In genomic region chr17:58002154-58002553, GRCh38 we compare ENCODE assay signal across 14 cellular contexts. TPM values are rescaled to one million over a fixed set of nuclear protein-coding genes. Genes with fewer than 3 reads are reported as not detected.
DNase-seq lines count a peak whose midpoint lies in the region; ATAC-seq and TF ChIP-seq lines count a peak whose summit lies in the region.
"Had no signal": no experiment of that assay in that cellular context is flagged by ENCODE, and none has a peak within 500 bp of the region (broad histone marks: within the 10 kb centered on the region; RNA-seq: fewer than 3 reads in every experiment).

No MANE protein-coding gene starts in this region.

- H3K79me2 ChIP-seq in Karpas-422 (ENCODE audit: low read length) (peaks cover 45% of the 10 kb centered on the region), neural progenitor cell (ENCODE audit: low read depth) (peaks cover 75% of the 10 kb centered on the region)

- peaks cover 70% of the 10 kb centered on the region for H3K4me1 Mint-ChIP-seq in activated CD8-positive, alpha-beta memory T cell treated with anti-CD3 and anti-CD28 coated beads, Interleukin-2, amount 10 ng/mL, durations not matched to agents 7 days and 5 days
- peaks cover 52% of the 10 kb centered on the region for H3K4me1 Mint-ChIP-seq in activated naive CD8-positive, alpha-beta T cell treated with anti-CD3 and anti-CD28 coated beads, Interleukin-2, amount 10 ng/mL, durations not matched to agents 7 days and 5 days
- H3K4me1 Mint-ChIP-seq in neural progenitor cell: peaks cover 54% of the 10 kb centered on the region

- H3K27ac ChIP-seq in Karpas-422 (ENCODE audit: low read length): peak overlapping the region; percentile 46
- peak overlapping the region; percentile 20 for H3K27ac ChIP-seq in neural progenitor cell
- H3K27ac ChIP-seq: colonic mucosa, spleen, testis had no signal

- CTCF ChIA-PET in activated CD8-positive, alpha-beta memory T cell treated with anti-CD3 and anti-CD28 coated beads, Interleukin-2, amount 10 ng/mL, durations not matched to agents 7 days and 5 days (lab: Charles Lee): interaction anchor here (1.3 to 11.7 kb wide), 5 partner anchors 9 to 145 kb away, joined by 4 to 121 read pairs (median 35); partner anchors contain the start of gene VEZF1

- H3K4me2 ChIP-seq in Karpas-422 (ENCODE audit: low read depth, low read length, poor library complexity, severe bottlenecking) (peak overlapping the region; percentile 21), neural progenitor cell (peak overlapping the region; percentile 89)

- H3K27ac Mint-ChIP-seq in activated CD8-positive, alpha-beta memory T cell treated with anti-CD3 and anti-CD28 coated beads, Interleukin-2, amount 10 ng/mL, durations not matched to agents 7 days and 5 days: peak overlapping the region; percentile 1
- peak overlapping the region; percentile 59 for H3K27ac Mint-ChIP-seq in activated naive CD8-positive, alpha-beta T cell treated with anti-CD3 and anti-CD28 coated beads, Interleukin-2, amount 10 ng/mL, durations not matched to agents 7 days and 5 days
- no peak overlapping the region for H3K27ac Mint-ChIP-seq in neural progenitor cell

- H3K36me3 Mint-ChIP-seq in activated CD8-positive, alpha-beta memory T cell treated with anti-CD3 and anti-CD28 coated beads, Interleukin-2, amount 10 ng/mL, durations not matched to agents 7 days and 5 days: peaks cover 78% of the 10 kb centered on the region
- H3K36me3 Mint-ChIP-seq in activated naive CD8-positive, alpha-beta T cell treated with anti-CD3 and anti-CD28 coated beads, Interleukin-2, amount 10 ng/mL, durations not matched to agents 7 days and 5 days: peaks cover 43% of the 10 kb centered on the region
- H3K36me3 Mint-ChIP-seq in neural progenitor cell: peaks cover 39% of the 10 kb centered on the region

- POLR2A ChIA-PET in activated naive CD8-positive, alpha-beta T cell treated with anti-CD3 and anti-CD28 coated beads, Interleukin-2, amount 10 ng/mL, durations not matched to agents 7 days and 5 days (lab: Charles Lee): interaction anchor here (1.8 kb wide), 1 partner anchor 12 kb away, joined by 4 read pairs; no protein-coding TSS in a partner anchor

- H3K9ac ChIP-seq in Karpas-422 (ENCODE audit: low read length) (no peak overlapping the region), neural progenitor cell (no peak overlapping the region)

- ATAC-seq in activated CD8-positive, alpha-beta memory T cell treated with anti-CD3 and anti-CD28 coated beads, Interleukin-2, amount 10 ng/mL, durations not matched to agents 7 days and 5 days: no peak
- ATAC-seq in activated naive CD8-positive, alpha-beta T cell treated with anti-CD3 and anti-CD28 coated beads, Interleukin-2, amount 10 ng/mL, durations not matched to agents 7 days and 5 days (ENCODE audit: low read depth): no peak
- ATAC-seq: Panc1 had no signal

- no peak for TF ChIP-seq CTCF in neural progenitor cell (IDR thresholded peaks at IDR 0.05)

- no peaks in the 10 kb centered on the region for H3K9me2 ChIP-seq in Karpas-422 (replicated peaks; ENCODE audit: insufficient read depth, low read length)

- H3K27me3 ChIP-seq in Karpas-422 (ENCODE audit: low read length) (no peaks in the 10 kb centered on the region), neural progenitor cell (no peaks in the 10 kb centered on the region)
- H3K27me3 ChIP-seq: colonic mucosa, spleen, testis had no signal

- H3K36me3 ChIP-seq in Karpas-422 (ENCODE audit: insufficient read depth, low read length) (peaks cover 88% of the 10 kb centered on the region), neural progenitor cell (peaks cover 31% of the 10 kb centered on the region)

- DNase-seq in activated CD8-positive, alpha-beta memory T cell treated with anti-CD3 and anti-CD28 coated beads, Interleukin-2, amount 10 ng/mL, durations not matched to agents 7 days and 5 days: no peak
- no peak for DNase-seq in activated CD8-positive, alpha-beta memory T cell treated with anti-CD3 and anti-CD28 coated beads for 24 hours
- DNase-seq in Karpas-422 (no peak), neural progenitor cell (ENCODE audit: low spot score) (no peak), RKO (ENCODE audit: low spot score) (no peak), GM19240 (ENCODE audit: insufficient read length, low spot score) (no peak), NCI-H510A (lab: John Stamatoyannopoulos, UW) (no peak)
- DNase-seq in activated naive CD8-positive, alpha-beta T cell treated with anti-CD3 and anti-CD28 coated beads, Interleukin-2, amount 10 ng/mL, durations not matched to agents 7 days and 5 days: no peak
- DNase-seq: colonic mucosa, NCI-H1048, NCI-H2227 treated with DMSO at 0.1 percent for 48 hours, spleen, testis had no signal

- H3K9me3 ChIP-seq in Karpas-422 (ENCODE audit: low read length): no peaks in the 10 kb centered on the region
- no peaks in the 10 kb centered on the region for H3K9me3 ChIP-seq in neural progenitor cell (ENCODE audit: low read depth)
- H3K9me3 ChIP-seq: colonic mucosa, spleen, testis had no signal

- no peaks in the 10 kb centered on the region for H3K27me3 Mint-ChIP-seq in activated CD8-positive, alpha-beta memory T cell treated with anti-CD3 and anti-CD28 coated beads, Interleukin-2, amount 10 ng/mL, durations not matched to agents 7 days and 5 days
- H3K27me3 Mint-ChIP-seq in activated naive CD8-positive, alpha-beta T cell treated with anti-CD3 and anti-CD28 coated beads, Interleukin-2, amount 10 ng/mL, durations not matched to agents 7 days and 5 days: no peaks in the 10 kb centered on the region
- peaks cover 2% of the 10 kb centered on the region for H3K27me3 Mint-ChIP-seq in neural progenitor cell (ENCODE audit: insufficient read depth, low read depth)

- H3K4me3 ChIP-seq in Karpas-422 (ENCODE audit: low read length) (no peak overlapping the region), neural progenitor cell (no peak overlapping the region)
- H3K4me3 ChIP-seq: colonic mucosa, spleen, testis had no signal

- H4K20me1 ChIP-seq in Karpas-422 (ENCODE audit: insufficient read depth, low read depth, low read length) (peaks cover 42% of the 10 kb centered on the region), neural progenitor cell (ENCODE audit: low read depth) (peaks cover 78% of the 10 kb centered on the region)

- H3K4me3 Mint-ChIP-seq in activated CD8-positive, alpha-beta memory T cell treated with anti-CD3 and anti-CD28 coated beads, Interleukin-2, amount 10 ng/mL, durations not matched to agents 7 days and 5 days: no peak overlapping the region
- H3K4me3 Mint-ChIP-seq in activated naive CD8-positive, alpha-beta T cell treated with anti-CD3 and anti-CD28 coated beads, Interleukin-2, amount 10 ng/mL, durations not matched to agents 7 days and 5 days: peak overlapping the region; percentile 2
- no peak overlapping the region for H3K4me3 Mint-ChIP-seq in neural progenitor cell

- H3F3A ChIP-seq in neural progenitor cell (ENCODE audit: low read depth): peaks cover 97% of the 10 kb centered on the region

- H3K9me3 Mint-ChIP-seq in activated CD8-positive, alpha-beta memory T cell treated with anti-CD3 and anti-CD28 coated beads, Interleukin-2, amount 10 ng/mL, durations not matched to agents 7 days and 5 days (ENCODE audit: low read depth): no peaks in the 10 kb centered on the region
- H3K9me3 Mint-ChIP-seq in activated naive CD8-positive, alpha-beta T cell treated with anti-CD3 and anti-CD28 coated beads, Interleukin-2, amount 10 ng/mL, durations not matched to agents 7 days and 5 days: no peaks in the 10 kb centered on the region
- no peaks in the 10 kb centered on the region for H3K9me3 Mint-ChIP-seq in neural progenitor cell

- H2AFZ ChIP-seq in Karpas-422 (ENCODE audit: low read length): no peak overlapping the region
- H2AFZ ChIP-seq in neural progenitor cell (replicated peaks): no peak overlapping the region

- H3K4me1 ChIP-seq in Karpas-422 (ENCODE audit: low read length): peaks cover 73% of the 10 kb centered on the region
- peaks cover 33% of the 10 kb centered on the region for H3K4me1 ChIP-seq in neural progenitor cell

RNA-seq across cellular contexts. Expression of gene SRSF1, which starts 4.9 kb away (rescaled TPM):
- total RNA-seq in activated CD8-positive, alpha-beta memory T cell treated with anti-CD3 and anti-CD28 coated beads, Interleukin-2, amount 10 ng/mL, durations not matched to agents 7 days and 5 days: 100 to 1,000 TPM; 365 to 418 TPM
- total RNA-seq in Karpas-422 (2014; rRNA removed; shearing (Covaris generic); ENCODE audit: low replicate concordance): 347 and 387 TPM in 2 replicates
- total RNA-seq in activated naive CD8-positive, alpha-beta T cell treated with anti-CD3 and anti-CD28 coated beads, Interleukin-2, amount 10 ng/mL, durations not matched to agents 7 days and 5 days: 100 to 1,000 TPM; 314 to 323 TPM
- total RNA-seq in neural progenitor cell (ENCODE audit: low replicate concordance): 436 and 556 TPM in 2 replicates

RNA-seq across cellular contexts. Expression of gene VEZF1, which starts 14.1 kb away (rescaled TPM):
- 10 to 100 TPM; 33.2 to 37.6 TPM for total RNA-seq in activated CD8-positive, alpha-beta memory T cell treated with anti-CD3 and anti-CD28 coated beads, Interleukin-2, amount 10 ng/mL, durations not matched to agents 7 days and 5 days
- 32.6 and 53.4 TPM in 2 replicates for total RNA-seq in Karpas-422 (2014; rRNA removed; shearing (Covaris generic); ENCODE audit: low replicate concordance)
- 10 to 100 TPM; 54.0 to 57.8 TPM for total RNA-seq in activated naive CD8-positive, alpha-beta T cell treated with anti-CD3 and anti-CD28 coated beads, Interleukin-2, amount 10 ng/mL, durations not matched to agents 7 days and 5 days
- total RNA-seq in neural progenitor cell (ENCODE audit: low replicate concordance): 90.4 and 103 TPM in 2 replicates

RNA-seq across cellular contexts. Expression of gene CUEDC1, which starts 46.9 kb away (rescaled TPM):
- total RNA-seq in activated CD8-positive, alpha-beta memory T cell treated with anti-CD3 and anti-CD28 coated beads, Interleukin-2, amount 10 ng/mL, durations not matched to agents 7 days and 5 days: not detected
- total RNA-seq in Karpas-422 (2014; rRNA removed; shearing (Covaris generic); ENCODE audit: low replicate concordance): 0.71 and 2.6 TPM in 2 replicates
- 1 to 10 TPM in 1 of 2 experiments, under 1 TPM in 1; 0.28 to 1.2 TPM for total RNA-seq in activated naive CD8-positive, alpha-beta T cell treated with anti-CD3 and anti-CD28 coated beads, Interleukin-2, amount 10 ng/mL, durations not matched to agents 7 days and 5 days
- total RNA-seq in neural progenitor cell (ENCODE audit: low replicate concordance): 8.8 and 14.7 TPM in 2 replicates
